Comparison of ENCODE assay signal across 7 cellular contexts in genomic region chr1:100265562-100265930, GRCh38. TPM values are rescaled to one million over a fixed set of nuclear protein-coding genes. Genes with fewer than 3 reads are reported as not detected.
DNase-seq lines count a peak whose midpoint lies in the region; ATAC-seq and TF ChIP-seq lines count a peak whose summit lies in the region.

No MANE protein-coding gene starts in this region.

- H3K27ac Mint-ChIP-seq in activated T-helper 17 cell treated with anti-CD3 and anti-CD28 coated beads, Interleukin-2, amount 50 U/mL, for 72 hours, result peak overlapping the region; percentile 99

- H3K4me1 ChIP-seq in heart left ventricle (peaks cover 0 to 35% (median 23%) of the 10 kb centered on the region in 12 donors), rectal smooth muscle tissue (ENCODE audit: control insufficient read depth, insufficient read depth, low read length) (peaks cover 11% of the 10 kb centered on the region)

- peaks cover 53% of the 10 kb centered on the region for H3K36me3 Mint-ChIP-seq in activated T-helper 17 cell treated with anti-CD3 and anti-CD28 coated beads, Interleukin-2, amount 50 U/mL, for 72 hours (ENCODE audit: low read depth)

- in situ Hi-C loops in G401 (cut with HindIII; ENCODE audit: low sequenced_read_pairs), result no loop called here

- no peaks in the 10 kb centered on the region for H3K27me3 Mint-ChIP-seq in activated T-helper 17 cell treated with anti-CD3 and anti-CD28 coated beads, Interleukin-2, amount 50 U/mL, for 72 hours

- peak overlapping the region; percentile 2 for H3K9ac ChIP-seq in rectal smooth muscle tissue (ENCODE audit: low read length)

- H3K4me3 ChIP-seq in heart left ventricle, result peak overlapping the region; percentile 62 to 99 (median 82)
- H3K4me3 ChIP-seq in rectal smooth muscle tissue (ENCODE audit: low read length), result peak overlapping the region; percentile 92

- H3K4me3 Mint-ChIP-seq in activated T-helper 17 cell treated with anti-CD3 and anti-CD28 coated beads, Interleukin-2, amount 50 U/mL, for 72 hours, result peak overlapping the region; percentile 97

- 0 to 3% (median 2%) methylated on average over 9 to 12 of the region's 12 CpGs for WGBS in heart left ventricle, 4 donors

- peaks cover 0 to 4% (median 0%) of the 10 kb centered on the region in 12 donors for H3K9me3 ChIP-seq in heart left ventricle

- DNase-seq in GM04503 (ENCODE audit: low read depth) (peak; percentile 11), heart left ventricle (no peak), G401 (ENCODE audit: low spot score) (no peak)

- H3K36me3 ChIP-seq in heart left ventricle, result peaks cover 0 to 34% (median 29%) of the 10 kb centered on the region in 9 donors
- H3K36me3 ChIP-seq in rectal smooth muscle tissue (ENCODE audit: control insufficient read depth, insufficient read depth, low read length), result peaks cover 12% of the 10 kb centered on the region

- ATAC-seq in GM21423 (IDR thresholded peaks at IDR 0.05; ENCODE audit: unreplicated experiment) (peak; percentile 25), HG03571 (IDR thresholded peaks at IDR 0.05; ENCODE audit: unreplicated experiment) (peak; percentile 22), heart left ventricle (peak; percentile 5 to 32 (median 21))
- peak; percentile 48 for ATAC-seq in activated T-helper 17 cell treated with anti-CD3 and anti-CD28 coated beads, Interleukin-2, amount 50 U/mL, for 72 hours (replicated peaks)

- TF ChIP-seq POLR2A in heart left ventricle (IDR thresholded peaks at IDR 0.05), result no peak

- H3K9me3 Mint-ChIP-seq in activated T-helper 17 cell treated with anti-CD3 and anti-CD28 coated beads, Interleukin-2, amount 50 U/mL, for 72 hours, result no peaks in the 10 kb centered on the region

- no peak for TF ChIP-seq CTCF in heart left ventricle (IDR thresholded peaks at IDR 0.05)

- peak overlapping the region; percentile 39 to 92 (median 81) for H3K27ac ChIP-seq in heart left ventricle
- H3K27ac ChIP-seq in rectal smooth muscle tissue (ENCODE audit: low read depth, low read length), result peak overlapping the region; percentile 67

- H3K27me3 ChIP-seq in heart left ventricle (no peaks in the 10 kb centered on the region), rectal smooth muscle tissue (ENCODE audit: control insufficient read depth, insufficient read depth, low read length) (no peaks in the 10 kb centered on the region)

- peaks cover 15% of the 10 kb centered on the region for H3K4me1 Mint-ChIP-seq in activated T-helper 17 cell treated with anti-CD3 and anti-CD28 coated beads, Interleukin-2, amount 50 U/mL, for 72 hours

- intact Hi-C loops in heart left ventricle (cut with DNase I), result loop anchor here in 7 of 10 donors (5.0 to 10.0 kb wide), 7 partner anchors 87 to 458 kb away; partner anchors contain the start of genes CDC14A (in 6 of the 7), SASS6 (in 1 of the 7) and TRMT13 (in 1 of the 7)

RNA-seq across cellular contexts. Expression of gene RTCA, which starts 0.5 kb away (rescaled TPM):
- 10 to 100 TPM; 48.3 to 57.7 TPM for total RNA-seq in activated T-helper 17 cell treated with anti-CD3 and anti-CD28 coated beads, Interleukin-2, amount 50 U/mL, for 72 hours
- total RNA-seq in heart left ventricle, result 10 to 100 TPM; 31.4 to 54.6 (median 36.3) TPM
- 10 to 100 TPM; 21.3 to 40.0 TPM for polyA plus RNA-seq in heart left ventricle
- total RNA-seq in G401 (2014; rRNA removed; shearing (Covaris generic)), result 39.0 and 40.4 TPM in 2 replicates

RNA-seq across cellular contexts. Expression of gene DBT, which starts 15.9 kb away (rescaled TPM):
- total RNA-seq in activated T-helper 17 cell treated with anti-CD3 and anti-CD28 coated beads, Interleukin-2, amount 50 U/mL, for 72 hours, result 10 to 100 TPM; 12.3 to 12.6 TPM
- 10 to 100 TPM; 15.6 to 45.3 (median 29.8) TPM for total RNA-seq in heart left ventricle
- 10 to 100 TPM in 1 of 2 donors, 1 to 10 TPM in 1; 6.8 to 17.6 TPM for polyA plus RNA-seq in heart left ventricle
- 3.3 and 4.2 TPM in 2 replicates for total RNA-seq in G401 (2014; rRNA removed; shearing (Covaris generic))
